In genomic region chr1:10980094-10980577, GRCh38 we compare ENCODE assay signal across 8 cellular contexts. TPM values are rescaled to one million over a fixed set of nuclear protein-coding genes. Genes with fewer than 3 reads are reported as not detected.
DNase-seq lines count a peak whose midpoint lies in the region; ATAC-seq lines count a peak whose summit lies in the region.

No MANE protein-coding gene starts in this region.

- H3K27ac ChIP-seq in mesodermal cell (ENCODE audit: low read depth, low read length, severe bottlenecking): peak overlapping the region; percentile 30

- 20 to 24% methylated on average over 3 to 14 of the region's 15 CpGs for WGBS in mesodermal cell (ENCODE audit: insufficient coverage in 2 of 2), 2 experiments

- no peaks in the 10 kb centered on the region for H3K9me3 ChIP-seq in mesodermal cell (ENCODE audit: control insufficient read depth, low read length)

- ATAC-seq in esophagus mucosa (peak; percentile 66), HG02870 (IDR thresholded peaks at IDR 0.05; ENCODE audit: unreplicated experiment) (no peak), HG03196 (IDR thresholded peaks at IDR 0.05; ENCODE audit: unreplicated experiment) (no peak), HG02884 (IDR thresholded peaks at IDR 0.05; ENCODE audit: unreplicated experiment) (no peak)

- peaks cover 11% of the 10 kb centered on the region for H3K4me1 ChIP-seq in mesodermal cell (ENCODE audit: control insufficient read depth, insufficient read depth, low read length, poor library complexity, severe bottlenecking)

- DNase-seq in ACHN: peak; percentile 84
- peak; percentile 72 for DNase-seq in NCI-H2029 treated with DMSO at 0.1 percent for 48 hours (lab: John Stamatoyannopoulos, UW)
- DNase-seq in NCI-H128 (lab: John Stamatoyannopoulos, UW; ENCODE audit: unreplicated experiment): no peak

- no peaks in the 10 kb centered on the region for H3K36me3 ChIP-seq in mesodermal cell (ENCODE audit: control insufficient read depth, insufficient read depth, low read length)

- no peak overlapping the region for H3K4me3 ChIP-seq in mesodermal cell (ENCODE audit: extremely low read depth, insufficient read depth, low read length, poor library complexity, severe bottlenecking)

- in situ Hi-C loops in ACHN (cut with HindIII; ENCODE audit: low pct_ligation_motif_present, low pct_unique_long_range_greater_than_20kb, low sequenced_read_pairs): no loop called here

RNA-seq across cellular contexts. Expression of gene TARDBP, which starts 32.3 kb away (rescaled TPM):
- 94.1 TPM for total RNA-seq in esophagus mucosa
- 206 TPM for polyA plus RNA-seq in mesodermal cell (2013, experiment 1 of 2)
- 213 TPM for polyA plus RNA-seq in mesodermal cell (2013, experiment 2 of 2)
